ENCODE assay signal across 8 cellular contexts in the genomic region with DNA sequence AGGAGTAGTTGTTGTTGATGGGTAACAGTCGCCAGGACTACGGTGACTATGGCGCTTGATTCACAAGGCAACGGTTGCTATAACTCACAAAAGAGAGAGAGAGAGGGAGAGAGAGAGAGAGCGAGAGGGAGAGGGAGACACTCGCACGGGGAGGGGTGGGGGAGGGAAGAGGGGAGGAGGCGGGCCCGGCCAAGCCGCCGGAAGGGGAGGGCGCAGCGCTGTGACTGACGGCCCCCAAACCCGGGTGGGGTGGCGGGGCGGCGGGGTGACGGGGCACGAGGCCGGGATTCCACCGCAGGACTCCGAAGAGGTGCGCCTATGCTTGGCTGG. TPM values are rescaled to one million over a fixed set of nuclear protein-coding genes. Genes with fewer than 3 reads are reported as not detected.
A peak's percentile ranks its signal among the peaks of the same experiment; 100 is the strongest.
DNase-seq lines count a peak whose midpoint lies in the region; ATAC-seq and TF ChIP-seq lines count a peak whose summit lies in the region.

A gene (minus strand): TSS at position 166 of the 330 bp plus-strand sequence. CDS start 130,413 bp downstream, outside the sequence.

- POLR2A ChIA-PET in PC-3 (lab: Charles Lee; ENCODE audit: unreplicated experiment), result interaction anchor here (0.6 to 1.2 kb wide), 4 partner anchors 8 to 812 kb away, joined by 3 to 6 read pairs (median 4); no protein-coding TSS in a partner anchor

- H2AFZ ChIP-seq in PC-3 (ENCODE audit: low read length), result peak within 1 kb of the TSS; percentile 95

- H3K9me3 ChIP-seq in PC-3 (ENCODE audit: low read length) (no peaks in the 10 kb centered on the region), esophagus (ENCODE audit: control insufficient read depth in 2 of 2, insufficient read depth in 1 of 2, low read depth in 1 of 2, low read length in 1 of 2) (no peaks in the 10 kb centered on the region), mucosa of stomach (ENCODE audit: control insufficient read depth, low read length) (no peaks in the 10 kb centered on the region)

- H3K4me3 ChIP-seq in Jurkat, Clone E6-1 (ENCODE audit: low read length), result peak within 1 kb of the TSS; percentile 76
- H3K4me3 ChIP-seq in PC-3 (ENCODE audit: low read length) (peak within 1 kb of the TSS; percentile 82), esophagus (ENCODE audit: low read depth in 1 of 2, low read length in 2 of 2) (peak within 1 kb of the TSS; percentile 94 to 98), mucosa of stomach (ENCODE audit: low read length) (peak within 1 kb of the TSS; percentile 52)

- H3K4me1 ChIP-seq in PC-3 (ENCODE audit: insufficient read depth, low read length) (peaks cover 11% of the 10 kb centered on the region; the same call in 1 of the 2 replicates), esophagus (ENCODE audit: control insufficient read depth in 2 of 2, insufficient read depth in 2 of 2, low read length in 1 of 2) (no peaks in the 10 kb centered on the region), mucosa of stomach (ENCODE audit: control insufficient read depth, insufficient read depth, low read length) (no peaks in the 10 kb centered on the region)

- CTCF ChIA-PET in PC-3 (lab: Charles Lee), result no interaction called here

- intact Hi-C loops in PC-3 (cut with micrococcal nuclease), result loop anchor here (5.0 to 10.0 kb wide), 4 partner anchors 209 to 852 kb away; a partner anchor contains a TSS

- H3K9me2 ChIP-seq in PC-3 (replicated peaks; ENCODE audit: low read length), result no peaks in the 10 kb centered on the region

- peak within 1 kb of the TSS; percentile 88 for H3K4me2 ChIP-seq in PC-3 (ENCODE audit: low read length)

- peak within 1 kb of the TSS; percentile 100 for H3K27ac ChIP-seq in PC-3 (ENCODE audit: low read length)
- H3K27ac ChIP-seq in esophagus (ENCODE audit: low read depth in 2 of 2, low read length in 1 of 2), result peak within 1 kb of the TSS; percentile 100

- H3K36me3 ChIP-seq in PC-3 (ENCODE audit: low read depth, low read length) (no peaks in the 10 kb centered on the region), esophagus (ENCODE audit: control insufficient read depth in 2 of 2, insufficient read depth in 2 of 2, low read length in 1 of 2) (no peaks in the 10 kb centered on the region), mucosa of stomach (ENCODE audit: control insufficient read depth, insufficient read depth, low read length) (no peaks in the 10 kb centered on the region)

- no TSS peak for BruUV-seq in PC-3 (replicated peaks; lab: Mats Ljungman, UMichigan)

- WGBS in esophagus, 2 donors, result 1 to 2% methylated on average over 16 to 24 of the region's 24 CpGs

- H3K9ac ChIP-seq in PC-3 (ENCODE audit: low read length) (peak within 1 kb of the TSS; percentile 100), mucosa of stomach (ENCODE audit: low read length) (peak within 1 kb of the TSS; percentile 100)

- peaks cover 57% of the 10 kb centered on the region for H3K79me2 ChIP-seq in PC-3 (ENCODE audit: low read length)

- H3F3A ChIP-seq in PC-3 (ENCODE audit: low read length, unreplicated experiment), result no peaks in the 10 kb centered on the region

- TF ChIP-seq CTCF in PC-3 (conservative IDR thresholded peaks at IDR 0.05; ENCODE audit: low read depth, low read length), result no peak

- DNase-seq in DMS 273 (lab: John Stamatoyannopoulos, UW; ENCODE audit: unreplicated experiment) (peak; percentile 94), PC-3 (peak; percentile 79)
- DNase-seq in Jurkat, Clone E6-1 (ENCODE audit: low read depth, low spot score), result peak; percentile 94
- peak; percentile 92 for DNase-seq in activated T-cell treated with anti-CD3 and anti-CD28 coated beads, Interleukin-2, amount 50 U/mL, for 1 hour
- DNase-seq in stimulated activated CD8-positive, alpha-beta memory T cell treated with anti-CD3 and anti-CD28 coated beads, Interleukin-7, amount 100 ng/mL, for 1 hour (ENCODE audit: low read depth in 2 of 2), result peak; percentile 82 to 85

- no peaks in the 10 kb centered on the region for H4K20me1 ChIP-seq in PC-3 (ENCODE audit: low read length)

- H3K27me3 ChIP-seq in PC-3 (ENCODE audit: low read length) (no peaks in the 10 kb centered on the region), esophagus (ENCODE audit: control insufficient read depth in 1 of 2, insufficient read depth in 2 of 2, low read length in 2 of 2) (no peaks in the 10 kb centered on the region), mucosa of stomach (ENCODE audit: control insufficient read depth, insufficient read depth, low read length) (no peaks in the 10 kb centered on the region)

- peak; percentile 50 for ATAC-seq in GM21723 (IDR thresholded peaks at IDR 0.05; ENCODE audit: unreplicated experiment)
- ATAC-seq in PC-3, result peak; percentile 66

RNA-seq across cellular contexts. Expression of the gene that starts here (rescaled TPM):
- polyA plus RNA-seq in Jurkat, Clone E6-1 (2012; ENCODE audit: insufficient read depth, insufficient read length), result 5.8 TPM
- total RNA-seq in PC-3 (2014; rRNA removed), result 2.3 and 4.5 TPM in 2 replicates
- 1 to 10 TPM in 1 of 2 donors, under 1 TPM in 1; 0.61 to 1.2 TPM for polyA plus RNA-seq in esophagus

Comparison
In these comparisons a context has a peak if more than half of its experiments do, and no peak if none do; other contexts are left out.
1. Peak in every context shown above with its lines: DNase-seq, ATAC-seq, H3K4me3 ChIP-seq and H3K27ac ChIP-seq.